In genomic region chr11:39365809-39366436, GRCh38 we compare ENCODE assay signal across 8 cellular contexts.
DNase-seq lines count a peak whose midpoint lies in the region; ATAC-seq and TF ChIP-seq lines count a peak whose summit lies in the region.

No MANE protein-coding gene starts in this region.

- ATAC-seq in GM19463 (IDR thresholded peaks at IDR 0.05; ENCODE audit: unreplicated experiment) = no peak

- H3K4me3 ChIP-seq in OCI-LY3 (ENCODE audit: low read length) (no peak overlapping the region), epithelial cell of esophagus (ENCODE audit: low read length) (no peak overlapping the region), retinal pigment epithelial cell (ENCODE audit: low read length) (no peak overlapping the region)

- H3K4me3 Mint-ChIP-seq in mesothelial cell of epicardium = no peak overlapping the region

- peaks cover 4% of the 10 kb centered on the region for H3K4me1 ChIP-seq in OCI-LY3 (ENCODE audit: low read length)

- H3K4me2 ChIP-seq in OCI-LY3 (ENCODE audit: low read length) = peak overlapping the region; percentile 25

- peaks cover 14% of the 10 kb centered on the region for H3K4me1 Mint-ChIP-seq in mesothelial cell of epicardium

- H3K9me3 ChIP-seq in OCI-LY3 (ENCODE audit: insufficient read depth, low read length) = no peaks in the 10 kb centered on the region

- H2AFZ ChIP-seq in OCI-LY3 (ENCODE audit: low read depth, low read length) = no peak overlapping the region

- no peak overlapping the region for H3K27ac ChIP-seq in OCI-LY3 (ENCODE audit: low read length)

- no peaks in the 10 kb centered on the region for H3K36me3 Mint-ChIP-seq in mesothelial cell of epicardium

- DNase-seq in NCI-H345 (lab: John Stamatoyannopoulos, UW) (peak; percentile 0), NCI-H345 treated with DMSO at 0.1 percent for 48 hours (lab: John Stamatoyannopoulos, UW; ENCODE audit: unreplicated experiment) (no peak), epithelial cell of esophagus (ENCODE audit: low read depth) (peak; percentile 28), retinal pigment epithelial cell (ENCODE audit: low read depth) (no peak), mesothelial cell of epicardium (ENCODE audit: low spot score in 2 of 2, unreplicated experiment in 2 of 2) (no peak)
- no peak for DNase-seq in activated CD4-positive, alpha-beta T cell treated with anti-CD3 and anti-CD28 coated beads for 1 hour

- H4K20me1 ChIP-seq in OCI-LY3 (ENCODE audit: insufficient read depth, low read length) = no peaks in the 10 kb centered on the region

- no peak overlapping the region for H3K27ac Mint-ChIP-seq in mesothelial cell of epicardium

- H3K9ac ChIP-seq in OCI-LY3 (ENCODE audit: low read length) = no peak overlapping the region

- no peaks in the 10 kb centered on the region for H3K36me3 ChIP-seq in OCI-LY3 (replicated peaks; ENCODE audit: low read depth, low read length)

- peak; percentile 74 for TF ChIP-seq CTCF in OCI-LY3 (IDR thresholded peaks at IDR 0.05; ENCODE audit: low read depth, low read length)
- no peak for TF ChIP-seq CTCF in epithelial cell of esophagus (IDR thresholded peaks at IDR 0.05; ENCODE audit: insufficient read depth, low read depth, low read length, missing control alignments)
- peak; percentile 15 for TF ChIP-seq CTCF in retinal pigment epithelial cell (conservative IDR thresholded peaks at IDR 0.05; ENCODE audit: low read depth, low read length)
- TF ChIP-seq CTCF in mesothelial cell of epicardium (IDR thresholded peaks at IDR 0.05; ENCODE audit: unreplicated experiment) = no peak

- no peaks in the 10 kb centered on the region for H3K27me3 Mint-ChIP-seq in mesothelial cell of epicardium (ENCODE audit: low read depth)

- H3K9me3 Mint-ChIP-seq in mesothelial cell of epicardium = no peaks in the 10 kb centered on the region

- H3K79me2 ChIP-seq in OCI-LY3 (ENCODE audit: low read length) = no peaks in the 10 kb centered on the region

- H3K27me3 ChIP-seq in OCI-LY3 (ENCODE audit: low read depth, low read length) = no peaks in the 10 kb centered on the region

Comparison
In these comparisons a context has a peak if more than half of its experiments do, and no peak if none do; other contexts are left out.
1. DNase-seq: peak in NCI-H345 (single experiment) and epithelial cell of esophagus (single experiment); none in NCI-H345 treated with DMSO at 0.1 percent for 48 hours (single experiment), retinal pigment epithelial cell (single experiment), mesothelial cell of epicardium (0 of 2) and activated CD4-positive, alpha-beta T cell treated with anti-CD3 and anti-CD28 coated beads for 1 hour (single experiment).
2. CTCF ChIP-seq: peak in OCI-LY3 (single experiment) and retinal pigment epithelial cell (single experiment); none in epithelial cell of esophagus (single experiment) and mesothelial cell of epicardium (single experiment).